In the genomic region with DNA sequence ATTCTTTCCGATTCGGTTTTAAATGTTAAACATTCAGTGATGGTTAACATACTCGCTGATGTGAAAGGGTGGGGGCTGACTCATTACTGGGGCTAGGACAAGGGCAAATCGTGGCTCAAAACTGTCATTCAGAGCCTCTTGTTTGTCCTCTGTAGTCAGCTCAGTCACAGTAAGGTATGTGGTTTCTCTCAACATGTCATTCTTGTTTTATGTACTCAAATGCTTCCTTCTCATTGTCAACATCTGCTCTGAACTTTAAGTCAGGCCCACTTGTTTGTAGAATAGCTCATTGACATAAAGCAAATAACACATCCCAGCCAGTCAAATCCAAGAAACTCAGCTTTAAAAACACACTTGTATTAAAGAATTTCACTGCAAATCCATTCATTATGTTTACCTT, we compare ENCODE assay signal across 30 cellular contexts. TPM values are rescaled to one million over a fixed set of nuclear protein-coding genes. Genes with fewer than 3 reads are reported as not detected.
DNase-seq lines count a peak whose midpoint lies in the region; ATAC-seq, FAIRE-seq and TF ChIP-seq lines count a peak whose summit lies in the region.
"Had no signal": no experiment of that assay in that cellular context is flagged by ENCODE, and none has a peak within 500 bp of the region (broad histone marks: within the 10 kb centered on the region; RNA-seq: fewer than 3 reads in every experiment).

No MANE protein-coding gene starts in this region.

- peak; percentile 48 for ATAC-seq in HG02884 (IDR thresholded peaks at IDR 0.05; ENCODE audit: unreplicated experiment)
- no peak for ATAC-seq in HG03565 (IDR thresholded peaks at IDR 0.05; ENCODE audit: unreplicated experiment)
- ATAC-seq: activated CD8-positive, alpha-beta T cell treated with anti-CD3 and anti-CD28 coated beads, Interleukin-2, amount 10 ng/mL, durations not matched to agents 7 days and 5 days; gastrocnemius medialis; GM12878; stimulated activated naive B cell treated with anti-CD40 and anti-IgM and Interleukin-4, amounts not matched to agents 10 μg/mL and 1 μg/mL and 100 μg/mL, for 72 hours had no signal

- H3K27me3 ChIP-seq in bronchial epithelial cell (ENCODE audit: control insufficient read depth, insufficient read depth, low read length) = no peaks in the 10 kb centered on the region
- H3K27me3 ChIP-seq: cardiac muscle cell, gastrocnemius medialis, hepatocyte, sigmoid colon, vagina had no signal

- no peak overlapping the region for H3K27ac ChIP-seq in substantia nigra (ENCODE audit: low read depth, low read length, poor library complexity, severe bottlenecking)
- H3K27ac ChIP-seq: cardiac muscle cell, coronary artery, gastrocnemius medialis, hepatocyte, left ventricle myocardium inferior, sigmoid colon, vagina had no signal

- DNase-seq in COLO668 (lab: John Stamatoyannopoulos, UW; ENCODE audit: unreplicated experiment) = peak; percentile 5
- peak; percentile 25 for DNase-seq in DMS153 treated with DMSO at 0.1 percent for 48 hours (lab: John Stamatoyannopoulos, UW; ENCODE audit: unreplicated experiment)
- peak; percentile 13 for DNase-seq in bronchial epithelial cell (ENCODE audit: low read depth)
- no peak for DNase-seq in substantia nigra (lab: John Stamatoyannopoulos, UW)
- no peak for DNase-seq in NCI-H2227 treated with DMSO at 0.1 percent for 48 hours (lab: John Stamatoyannopoulos, UW)
- DNase-seq in NCI-H526 (lab: John Stamatoyannopoulos, UW) = no peak
- DNase-seq: activated CD8-positive, alpha-beta T cell treated with anti-CD3 and anti-CD28 coated beads, Interleukin-2, amount 10 ng/mL, durations not matched to agents 7 days and 5 days; activated effector memory CD4-positive, alpha-beta T cell treated with anti-CD3 and anti-CD28 coated beads, Interleukin-2, amount 50 U/mL, for 16 hours; activated naive CD8-positive, alpha-beta T cell treated with anti-CD3 and anti-CD28 coated beads for 36 hours; aorta; Calu3; endodermal cell; gastrocnemius medialis; left ventricle myocardium inferior; mesendoderm; NCI-H2081; NCI-H524; sigmoid colon; stimulated activated CD4-positive, alpha-beta T cell treated with anti-CD3 and anti-CD28 coated beads, Interleukin-4, amount 100 ng/mL, for 4 hours; stimulated activated naive B cell treated with anti-CD40 and anti-IgM and Interleukin-4, amounts not matched to agents 10 μg/mL and 1 μg/mL and 100 μg/mL, for 72 hours had no signal

- no peak for FAIRE-seq in bronchial epithelial cell (lab: Jason Lieb, UNC)
- FAIRE-seq: GM12878 had no signal

- no peak for TF ChIP-seq CTCF in bronchial epithelial cell (IDR thresholded peaks at IDR 0.05; ENCODE audit: insufficient read depth, low read length, severe bottlenecking)

- H3K36me3 ChIP-seq in bronchial epithelial cell (ENCODE audit: control insufficient read depth, insufficient read depth, low read length) = no peaks in the 10 kb centered on the region
- H3K36me3 ChIP-seq: cardiac muscle cell, gastrocnemius medialis, left ventricle myocardium inferior, sigmoid colon, vagina had no signal

- no peak overlapping the region for H3K4me3 ChIP-seq in bronchial epithelial cell (ENCODE audit: low read depth, low read length)
- H3K4me3 ChIP-seq: cardiac muscle cell, coronary artery, gastrocnemius medialis, GM12878, hepatocyte, left ventricle myocardium inferior, sigmoid colon, vagina had no signal

RNA-seq across cellular contexts. Expression of a gene that starts 7.3 kb away (rescaled TPM):
- total RNA-seq in bronchial epithelial cell = 2.9 and 7.8 TPM in 2 replicates

RNA-seq across cellular contexts. Expression of a gene that starts 50.9 kb away (rescaled TPM):
- total RNA-seq in bronchial epithelial cell = not detected in 2 replicates
- total RNA-seq: activated CD8-positive, alpha-beta T cell treated with anti-CD3 and anti-CD28 coated beads, Interleukin-2, amount 10 ng/mL, durations not matched to agents 7 days and 5 days; activated naive CD8-positive, alpha-beta T cell treated with anti-CD3 and anti-CD28 coated beads for 36 hours; Calu3; cardiac muscle cell; endodermal cell; GM12878; hepatocyte; left ventricle myocardium inferior; MCF 10A; sigmoid colon; SK-MEL-5; T-helper 1 cell treated with Interleukin-12 subunit alpha and Interleukin-12 subunit beta and Interleukin-4 antibody, amounts not matched to agents 30 ng/mL and 1 ng/mL, for 36 hours; vagina had no signal

Comparison
In these comparisons a context has a peak if more than half of its experiments do, and no peak if none do; other contexts are left out.
1. DNase-seq: peak in COLO668 (single experiment), DMS153 treated with DMSO at 0.1 percent for 48 hours (single experiment) and bronchial epithelial cell (single experiment); none in substantia nigra (0 of 49), NCI-H2227 treated with DMSO at 0.1 percent for 48 hours (single experiment) and NCI-H526 (0 of 2).